In the genomic region with DNA sequence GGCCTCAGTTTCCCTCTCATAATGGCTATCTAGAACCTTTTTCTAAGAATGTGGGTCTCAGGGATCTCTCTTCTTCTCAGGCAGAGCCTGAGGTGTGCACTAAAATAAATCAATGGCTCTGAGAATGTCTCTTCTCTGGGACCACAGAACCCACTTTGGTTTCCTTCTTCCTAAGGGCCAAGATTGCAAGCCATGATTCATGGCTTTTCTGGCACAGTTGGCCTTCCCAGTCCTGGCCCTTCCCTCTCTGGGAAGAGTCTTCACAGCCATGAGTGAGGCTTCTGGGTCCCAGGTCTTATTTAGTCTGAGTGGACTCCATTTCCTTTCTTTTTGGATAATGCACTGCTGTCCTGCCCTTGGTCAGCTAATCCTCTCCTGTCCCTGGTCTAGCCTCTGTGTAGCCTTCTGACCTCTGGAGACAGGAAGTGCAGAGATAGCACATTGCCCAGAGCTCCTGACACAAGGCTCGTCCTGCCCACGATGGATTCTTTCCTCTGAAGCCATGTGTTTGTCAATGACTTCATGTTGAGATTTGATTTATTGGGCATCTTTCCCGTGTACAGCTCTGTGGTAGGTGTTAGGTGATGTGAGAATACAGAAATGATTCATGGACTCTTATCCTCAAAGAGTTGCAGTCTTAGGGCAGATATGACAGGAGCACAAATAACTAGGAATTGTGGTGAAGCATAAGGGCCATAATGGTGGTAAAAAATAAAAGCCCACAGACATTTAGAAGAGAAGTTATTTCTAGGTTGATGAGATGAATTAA, we compare ENCODE assay signal across 21 cellular contexts.
"Had no signal": no experiment of that assay in that cellular context is flagged by ENCODE, and none has a peak within 500 bp of the region (broad histone marks: within the 10 kb centered on the region; RNA-seq: fewer than 3 reads in every experiment).

No MANE protein-coding gene starts in this region.

- H3K27me3 ChIP-seq: body of pancreas had no signal

- H3K9me3 ChIP-seq: body of pancreas had no signal

- H3K4me3 ChIP-seq: body of pancreas had no signal

- ATAC-seq: activated CD4-positive, CD25-positive, alpha-beta regulatory T cell treated with anti-CD3 and anti-CD28 coated beads, Interleukin-2, amount 50 U/mL, for 24 hours; activated CD8-positive, alpha-beta T cell treated with anti-CD3 and anti-CD28 coated beads, Interleukin-2, amount 10 ng/mL, durations not matched to agents 7 days and 5 days; body of pancreas; Panc1 had no signal

- DNase-seq: activated CD4-positive, alpha-beta T cell treated with anti-CD3 and anti-CD28 coated beads for 48 hours; activated CD4-positive, alpha-beta T cell treated with anti-CD3 and anti-CD28 coated beads, Interleukin-2, amount 50 U/mL, for 4 hours; activated CD8-positive, alpha-beta memory T cell treated with anti-CD3 and anti-CD28 coated beads, Interleukin-2, amount 50 U/mL, for 48 hours; activated CD8-positive, alpha-beta T cell treated with anti-CD3 and anti-CD28 coated beads, Interleukin-2, amount 10 ng/mL, durations not matched to agents 7 days and 5 days; activated effector memory CD4-positive, alpha-beta T cell treated with anti-CD3 and anti-CD28 coated beads, Interleukin-2, amount 50 U/mL, for 16 hours; activated naive CD4-positive, alpha-beta T cell treated with Interleukin-2 at 50 U/mL for 16 hours; activated naive CD8-positive, alpha-beta T cell treated with anti-CD3 and anti-CD28 coated beads for 36 hours; activated T-cell treated with anti-CD3 and anti-CD28 coated beads, Interleukin-2, amount 50 U/mL, for 1 hour; aorta; body of pancreas; NCI-H1048; NCI-H1930; NCI-H2171; NCI-H345; NCI-H510A; NCI-H526 treated with DMSO at 0.1 percent for 48 hours; NK-92 treated with Interleukin-12 subunit alpha and Interleukin-12 subunit beta, amount 100 ng/mL, for 24 hours; OCI-M1; SHP77 had no signal
